8 cellular contexts compared by ENCODE assay signal in genomic region chr3:184543848-184544512, GRCh38. TPM values are rescaled to one million over a fixed set of nuclear protein-coding genes. Genes with fewer than 3 reads are reported as not detected.
A peak's percentile ranks its signal among the peaks of the same experiment; 100 is the strongest.
DNase-seq lines count a peak whose midpoint lies in the region; ATAC-seq and TF ChIP-seq lines count a peak whose summit lies in the region.

No MANE protein-coding gene starts in this region.

- no peak overlapping the region for H3K4me3 ChIP-seq in lower lobe of right lung

- H3K27ac Mint-ChIP-seq in activated CD4-positive, alpha-beta T cell treated with anti-CD3 and anti-CD28 coated beads, Interleukin-2, amount 10 ng/mL, durations not matched to agents 7 days and 5 days, result no peak overlapping the region

- H3K27me3 ChIP-seq in lower lobe of right lung (ENCODE audit: low read depth), result peaks cover 22% of the 10 kb centered on the region

- H3K9me3 ChIP-seq in lower lobe of right lung, result no peaks in the 10 kb centered on the region

- intact Hi-C loops in lower lobe of right lung (cut with DNase I), result no loop called here

- DNase-seq in ELR (ENCODE audit: low read depth), result peak; percentile 88
- peak; percentile 78 for DNase-seq in NCI-H526 treated with DMSO at 0.1 percent for 48 hours (lab: John Stamatoyannopoulos, UW)
- peak; percentile 85 for DNase-seq in activated CD4-positive, alpha-beta T cell treated with anti-CD3 and anti-CD28 coated beads, Interleukin-2, amount 10 ng/mL, durations not matched to agents 7 days and 5 days
- DNase-seq in dedifferentiated amniotic fluid mesenchymal stem cell (ENCODE audit: extremely low spot score), result peak; percentile 63
- DNase-seq in lower lobe of right lung, result peak; percentile 58
- peak; percentile 55 for DNase-seq in stimulated activated CD8-positive, alpha-beta memory T cell treated with anti-CD3 and anti-CD28 coated beads, Interleukin-15, amount 100 ng/mL, for 1 hour (ENCODE audit: low read depth)

- H3K4me1 ChIP-seq in lower lobe of right lung, result no peaks in the 10 kb centered on the region

- H3K9me3 Mint-ChIP-seq in activated CD4-positive, alpha-beta T cell treated with anti-CD3 and anti-CD28 coated beads, Interleukin-2, amount 10 ng/mL, durations not matched to agents 7 days and 5 days, result no peaks in the 10 kb centered on the region

- peaks cover 8% of the 10 kb centered on the region for H3K4me1 Mint-ChIP-seq in activated CD4-positive, alpha-beta T cell treated with anti-CD3 and anti-CD28 coated beads, Interleukin-2, amount 10 ng/mL, durations not matched to agents 7 days and 5 days

- POLR2A ChIA-PET in activated CD4-positive, alpha-beta T cell treated with anti-CD3 and anti-CD28 coated beads, Interleukin-2, amount 10 ng/mL, durations not matched to agents 7 days and 5 days (lab: Charles Lee), result no interaction called here

- H3K4me3 Mint-ChIP-seq in activated CD4-positive, alpha-beta T cell treated with anti-CD3 and anti-CD28 coated beads, Interleukin-2, amount 10 ng/mL, durations not matched to agents 7 days and 5 days, result no peak overlapping the region

- no peaks in the 10 kb centered on the region for H3K36me3 Mint-ChIP-seq in activated CD4-positive, alpha-beta T cell treated with anti-CD3 and anti-CD28 coated beads, Interleukin-2, amount 10 ng/mL, durations not matched to agents 7 days and 5 days (ENCODE audit: low read depth)

- H3K27ac ChIP-seq in lower lobe of right lung, result no peak overlapping the region

- H3K27me3 Mint-ChIP-seq in activated CD4-positive, alpha-beta T cell treated with anti-CD3 and anti-CD28 coated beads, Interleukin-2, amount 10 ng/mL, durations not matched to agents 7 days and 5 days, result peaks cover 12% of the 10 kb centered on the region

- TF ChIP-seq CTCF in lower lobe of right lung (IDR thresholded peaks at IDR 0.05), result peak; percentile 90

- H3K36me3 ChIP-seq in lower lobe of right lung, result no peaks in the 10 kb centered on the region

- CTCF ChIA-PET in activated CD4-positive, alpha-beta T cell treated with anti-CD3 and anti-CD28 coated beads, Interleukin-2, amount 10 ng/mL, durations not matched to agents 7 days and 5 days (lab: Charles Lee), result interaction anchor here (2.0 kb wide), 1 partner anchor 172 kb away, joined by 8 read pairs; no protein-coding TSS in a partner anchor

- ATAC-seq in HG03520 (IDR thresholded peaks at IDR 0.05; ENCODE audit: unreplicated experiment) (peak; percentile 51), lower lobe of right lung (peak; percentile 80 to 83), HG03196 (IDR thresholded peaks at IDR 0.05; ENCODE audit: unreplicated experiment) (no peak)

RNA-seq across cellular contexts. Expression of gene EPHB3, which starts 17.6 kb away (rescaled TPM):
- total RNA-seq in activated CD4-positive, alpha-beta T cell treated with anti-CD3 and anti-CD28 coated beads, Interleukin-2, amount 10 ng/mL, durations not matched to agents 7 days and 5 days, result under 1 TPM; 0.12 to 0.22 TPM
- total RNA-seq in lower lobe of right lung, result 4.9 TPM
